28 cellular contexts compared by ENCODE assay signal in genomic region chr22:31326877-31327276, GRCh38.
"Had no signal": no experiment of that assay in that cellular context is flagged by ENCODE, and none has a peak within 500 bp of the region (broad histone marks: within the 10 kb centered on the region; RNA-seq: fewer than 3 reads in every experiment).

No MANE protein-coding gene starts in this region.

- H3K27me3 ChIP-seq: MG63, SJCRH30 had no signal

- H3K27ac Mint-ChIP-seq: activated CD4-positive, alpha-beta T cell treated with anti-CD3 and anti-CD28 coated beads, Interleukin-2, amount 10 ng/mL, durations not matched to agents 24 days and 14 days; activated CD8-positive, alpha-beta memory T cell treated with anti-CD3 and anti-CD28 coated beads, Interleukin-2, amount 10 ng/mL, durations not matched to agents 7 days and 5 days; activated T-cell treated with anti-CD3 and anti-CD28 coated beads, Interleukin-2, amount 50 U/mL, for 72 hours; activated T-helper 2 cell treated with anti-CD3 and anti-CD28 coated beads, Interferon-gamma antibody, Interleukin-2, Interleukin-4, amounts not matched to agents 10 μg/mL and 5 μg/mL and 100 μg/mL, durations not matched to agents 14 hours and 24 hours and 36 hours; brain; WTC11 had no signal

- H3K4me3 ChIP-seq: MG63, SJCRH30 had no signal

- H3K4me1 Mint-ChIP-seq: brain, WTC11 had no signal

- H3K27me3 Mint-ChIP-seq: activated CD4-positive, alpha-beta T cell treated with anti-CD3 and anti-CD28 coated beads, Interleukin-2, amount 10 ng/mL, durations not matched to agents 24 days and 14 days; activated CD8-positive, alpha-beta memory T cell treated with anti-CD3 and anti-CD28 coated beads, Interleukin-2, amount 10 ng/mL, durations not matched to agents 7 days and 5 days; brain had no signal

- H3K9me3 Mint-ChIP-seq: activated CD4-positive, alpha-beta T cell treated with anti-CD3 and anti-CD28 coated beads, Interleukin-2, amount 10 ng/mL, durations not matched to agents 24 days and 14 days; activated T-cell treated with anti-CD3 and anti-CD28 coated beads, Interleukin-2, amount 50 U/mL, for 72 hours; activated T-helper 2 cell treated with anti-CD3 and anti-CD28 coated beads, Interferon-gamma antibody, Interleukin-2, Interleukin-4, amounts not matched to agents 10 μg/mL and 5 μg/mL and 100 μg/mL, durations not matched to agents 14 hours and 24 hours and 36 hours; brain; WTC11 had no signal

- H3K4me3 Mint-ChIP-seq: activated CD4-positive, alpha-beta T cell treated with anti-CD3 and anti-CD28 coated beads, Interleukin-2, amount 10 ng/mL, durations not matched to agents 24 days and 14 days; activated CD8-positive, alpha-beta memory T cell treated with anti-CD3 and anti-CD28 coated beads, Interleukin-2, amount 10 ng/mL, durations not matched to agents 7 days and 5 days; activated T-cell treated with anti-CD3 and anti-CD28 coated beads, Interleukin-2, amount 50 U/mL, for 72 hours; brain; WTC11 had no signal

- DNase-seq: activated CD4-positive, alpha-beta T cell treated with anti-CD3 and anti-CD28 coated beads for 1 hour; activated CD4-positive, alpha-beta T cell treated with anti-CD3 and anti-CD28 coated beads, Interleukin-2, amount 10 ng/mL, durations not matched to agents 24 days and 14 days; activated CD4-positive, alpha-beta T cell treated with anti-CD3 and anti-CD28 coated beads, Interleukin-2, amount 50 U/mL, for 48 hours; activated CD8-positive, alpha-beta memory T cell treated with anti-CD3 and anti-CD28 coated beads, Interleukin-2, amount 10 ng/mL, durations not matched to agents 7 days and 5 days; activated naive CD4-positive, alpha-beta T cell; activated T-cell treated with anti-CD3 and anti-CD28 coated beads, Interleukin-2, amount 50 U/mL, for 72 hours; amniotic stem cell; MG63; MV-4-11; NCI-H1092 treated with DMSO at 0.1 percent for 48 hours; NCI-H1417 treated with DMSO at 0.1 percent for 48 hours; NCI-H1694; NCI-H2029; NCI-H2107; NCI-H2171 treated with DMSO at 0.1 percent for 48 hours; NCI-H226; NCI-H510A; NCI-H526 treated with DMSO at 0.1 percent for 48 hours; NCI-H82; OCI-M1; Right ventricle myocardium superior; RPMI8226; SJCRH30; SK-N-SH; T-helper 1 cell had no signal
